ENCODE assay signal across 29 cellular contexts in genomic region chr11:70655816-70656215, GRCh38.
"Had no signal": no experiment of that assay in that cellular context is flagged by ENCODE, and none has a peak within 500 bp of the region (broad histone marks: within the 10 kb centered on the region; RNA-seq: fewer than 3 reads in every experiment).

No MANE protein-coding gene starts in this region.

- H3K9me3 ChIP-seq: Peyer's patch, SK-N-SH had no signal

- H3K4me1 ChIP-seq: Peyer's patch, SJSA1 had no signal

- H3K36me3 ChIP-seq: Peyer's patch, SJSA1 had no signal

- H3K27me3 ChIP-seq: Peyer's patch, SJSA1 had no signal

- H3K9ac ChIP-seq: SK-N-SH had no signal

- ATAC-seq: PC-3 had no signal

- H3K4me3 ChIP-seq: Peyer's patch, SJSA1 had no signal

- H3K4me2 ChIP-seq: SK-N-SH had no signal

- H3K27ac ChIP-seq: Peyer's patch, SJSA1 had no signal

- DNase-seq: Karpas-422, MM.1S, MV-4-11, NCI-H1092, NCI-H1105, NCI-H1417 treated with DMSO at 0.1 percent for 48 hours, NCI-H1436 treated with DMSO at 0.1 percent for 48 hours, NCI-H1694 treated with DMSO at 0.1 percent for 48 hours, NCI-H187 treated with DMSO at 0.1 percent for 48 hours, NCI-H2029, NCI-H2081, NCI-H2227 treated with DMSO at 0.1 percent for 48 hours, NCI-H345, NCI-H446, NCI-H510A treated with DMSO at 0.1 percent for 48 hours, NCI-H524 treated with DMSO at 0.1 percent for 48 hours, NCI-H526 treated with DMSO at 0.1 percent for 48 hours, NCI-H748 treated with DMSO at 0.1 percent for 48 hours, NCI-H82, OCI-M1, PC-3, Peyer's patch, Right ventricle myocardium superior, RPMI8226, SHP77 treated with DMSO at 0.1 percent for 48 hours, SK-N-SH, SW 1271, T-helper 1 cell had no signal
